In the genomic region with DNA sequence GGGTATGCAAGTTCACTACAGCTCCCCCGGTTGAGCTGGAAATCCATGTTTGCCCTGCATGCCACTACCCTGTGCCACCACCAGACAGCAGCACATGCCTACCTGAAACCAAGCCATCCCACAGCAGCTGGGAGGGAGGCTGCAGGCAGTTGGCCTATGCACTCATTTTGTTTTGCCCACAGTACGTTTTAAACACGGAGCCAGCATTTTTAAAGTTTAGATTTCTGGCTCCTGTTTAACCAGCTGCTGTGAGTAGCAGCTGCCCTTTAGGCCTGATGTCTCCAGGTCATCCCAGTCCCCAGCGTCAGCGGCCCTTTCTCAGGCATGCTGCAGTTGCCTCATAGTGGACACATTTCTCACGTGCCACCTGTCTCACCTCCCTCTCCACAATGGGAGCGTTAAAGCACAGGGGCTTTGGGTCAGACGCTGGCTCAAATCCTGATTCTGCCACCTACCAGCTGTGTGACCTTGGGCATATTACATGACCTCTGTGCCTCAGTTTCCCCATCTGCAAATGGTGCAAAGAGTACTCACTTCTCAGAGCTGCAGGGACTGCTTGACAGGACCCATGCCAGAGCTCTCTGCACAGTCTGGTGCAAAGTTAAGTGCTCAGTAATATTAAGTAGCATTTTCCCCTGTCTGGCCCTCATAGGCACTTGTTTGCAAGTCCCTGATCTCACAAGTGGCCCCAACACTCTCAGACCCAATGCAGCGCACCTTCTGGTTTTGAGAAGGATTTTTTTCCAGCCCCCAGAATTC, we compare ENCODE assay signal across 8 cellular contexts. TPM values are rescaled to one million over a fixed set of nuclear protein-coding genes. Genes with fewer than 3 reads are reported as not detected.
A peak's percentile ranks its signal among the peaks of the same experiment; 100 is the strongest.
DNase-seq lines count a peak whose midpoint lies in the region; ATAC-seq and TF ChIP-seq lines count a peak whose summit lies in the region.

No MANE protein-coding gene starts in this region.

- no peak overlapping the region for H3K4me3 ChIP-seq in GM12865 (ENCODE audit: low read depth, low read length)
- H3K4me3 ChIP-seq in hepatocyte, result no peak overlapping the region
- H3K4me3 ChIP-seq in skeletal muscle cell (ENCODE audit: low read depth, low read length), result no peak overlapping the region

- ATAC-seq in HG02623 (IDR thresholded peaks at IDR 0.05; ENCODE audit: unreplicated experiment), result no peak
- ATAC-seq in HG02938 (IDR thresholded peaks at IDR 0.05; ENCODE audit: unreplicated experiment), result no peak

- no peak overlapping the region for H3K27ac ChIP-seq in hepatocyte

- no peaks in the 10 kb centered on the region for H3K9me3 ChIP-seq in hepatocyte (ENCODE audit: low read depth)

- H3K4me2 ChIP-seq in hepatocyte, result no peak overlapping the region

- H2AFZ ChIP-seq in hepatocyte, result no peak overlapping the region

- H3K27me3 ChIP-seq in hepatocyte, result no peaks in the 10 kb centered on the region

- peak; percentile 80 for TF ChIP-seq CTCF in GM12865 (IDR thresholded peaks at IDR 0.05; ENCODE audit: insufficient read depth, low read depth, low read length, missing control alignments)
- TF ChIP-seq CTCF in hepatocyte (IDR thresholded peaks at IDR 0.05; ENCODE audit: poor library complexity), result peak; percentile 52

- H3K4me1 ChIP-seq in hepatocyte (ENCODE audit: insufficient read depth), result no peaks in the 10 kb centered on the region

- WGBS in hepatocyte (ENCODE audit: low lambda C conversion rate, missing lambda C conversion rate), result 54% methylated on average over 9 of the region's 9 CpGs

- H3K9me2 ChIP-seq in hepatocyte (replicated peaks; ENCODE audit: insufficient read depth), result no peaks in the 10 kb centered on the region

- H3K36me3 ChIP-seq in hepatocyte (replicated peaks; ENCODE audit: insufficient read depth, low read depth), result no peaks in the 10 kb centered on the region

- no peaks in the 10 kb centered on the region for H3K79me2 ChIP-seq in hepatocyte

- no peaks in the 10 kb centered on the region for H4K20me1 ChIP-seq in hepatocyte (ENCODE audit: insufficient read depth, poor library complexity, severe bottlenecking)

- DNase-seq in GM12865 (ENCODE audit: low read depth) (peak; percentile 66), NCI-H128 (lab: John Stamatoyannopoulos, UW; ENCODE audit: unreplicated experiment) (peak; percentile 37), SW480 (ENCODE audit: low spot score) (peak; percentile 84), anterior cingulate cortex (lab: John Stamatoyannopoulos, UW) (peak in 47 of 58 donors; percentile 4 to 79 (median 50)), hepatocyte (ENCODE audit: low spot score) (peak; percentile 61), skeletal muscle cell (ENCODE audit: low read depth) (peak; percentile 57)

RNA-seq across cellular contexts. Expression of gene UBE2V1, which starts 8.2 kb away (rescaled TPM):
- total RNA-seq in hepatocyte, result 57.7 and 64.0 TPM in 2 replicates
- 112 and 114 TPM in 2 replicates for polyA plus RNA-seq in hepatocyte

RNA-seq across cellular contexts. Expression of gene PEDS1, which starts 32.4 kb away (rescaled TPM):
- total RNA-seq in hepatocyte, result 24.5 and 29.5 TPM in 2 replicates
- polyA plus RNA-seq in hepatocyte, result 39.1 and 46.2 TPM in 2 replicates
